ENCODE assay signal across 2 cellular contexts in the genomic region with DNA sequence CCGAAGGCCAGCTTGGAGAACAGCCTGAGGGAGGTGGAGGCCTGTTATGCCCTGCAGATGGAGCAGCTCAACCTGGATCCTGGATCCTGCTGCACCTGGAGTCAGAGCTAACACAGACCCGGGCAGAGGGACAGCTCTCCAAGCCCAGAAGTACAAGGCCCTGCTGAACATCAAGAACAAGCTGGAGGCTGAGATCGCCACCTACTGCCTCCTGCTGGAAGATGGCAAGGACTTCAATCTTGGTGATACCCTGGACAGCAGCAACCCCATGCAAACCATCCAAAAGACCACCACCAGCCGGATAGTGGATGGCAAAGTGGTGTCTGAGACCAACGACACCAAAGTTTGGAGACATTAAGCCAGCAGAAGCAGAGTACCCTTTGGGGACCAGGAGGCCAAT.
TF ChIP-seq lines count a peak whose summit lies in the region.

No MANE protein-coding gene starts in this region.

TF ChIP-seq in SK-N-SH, 30 proteins besides CTCF, POLR2A, EP300 and RAD21 (continued from another document):
- TF ChIP-seq, protein P1, sequence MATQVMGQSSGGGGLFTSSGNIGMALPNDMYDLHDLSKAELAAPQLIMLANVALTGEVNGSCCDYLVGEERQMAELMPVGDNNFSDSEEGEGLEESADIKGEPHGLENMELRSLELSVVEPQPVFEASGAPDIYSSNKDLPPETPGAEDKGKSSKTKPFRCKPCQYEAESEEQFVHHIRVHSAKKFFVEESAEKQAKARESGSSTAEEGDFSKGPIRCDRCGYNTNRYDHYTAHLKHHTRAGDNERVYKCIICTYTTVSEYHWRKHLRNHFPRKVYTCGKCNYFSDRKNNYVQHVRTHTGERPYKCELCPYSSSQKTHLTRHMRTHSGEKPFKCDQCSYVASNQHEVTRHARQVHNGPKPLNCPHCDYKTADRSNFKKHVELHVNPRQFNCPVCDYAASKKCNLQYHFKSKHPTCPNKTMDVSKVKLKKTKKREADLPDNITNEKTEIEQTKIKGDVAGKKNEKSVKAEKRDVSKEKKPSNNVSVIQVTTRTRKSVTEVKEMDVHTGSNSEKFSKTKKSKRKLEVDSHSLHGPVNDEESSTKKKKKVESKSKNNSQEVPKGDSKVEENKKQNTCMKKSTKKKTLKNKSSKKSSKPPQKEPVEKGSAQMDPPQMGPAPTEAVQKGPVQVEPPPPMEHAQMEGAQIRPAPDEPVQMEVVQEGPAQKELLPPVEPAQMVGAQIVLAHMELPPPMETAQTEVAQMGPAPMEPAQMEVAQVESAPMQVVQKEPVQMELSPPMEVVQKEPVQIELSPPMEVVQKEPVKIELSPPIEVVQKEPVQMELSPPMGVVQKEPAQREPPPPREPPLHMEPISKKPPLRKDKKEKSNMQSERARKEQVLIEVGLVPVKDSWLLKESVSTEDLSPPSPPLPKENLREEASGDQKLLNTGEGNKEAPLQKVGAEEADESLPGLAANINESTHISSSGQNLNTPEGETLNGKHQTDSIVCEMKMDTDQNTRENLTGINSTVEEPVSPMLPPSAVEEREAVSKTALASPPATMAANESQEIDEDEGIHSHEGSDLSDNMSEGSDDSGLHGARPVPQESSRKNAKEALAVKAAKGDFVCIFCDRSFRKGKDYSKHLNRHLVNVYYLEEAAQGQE (IDR thresholded peaks at IDR 0.05; ENCODE audit: low read depth, low read length), result peak; percentile 65; the same call in 1 of the 2 replicates
- TF ChIP-seq, protein P2, sequence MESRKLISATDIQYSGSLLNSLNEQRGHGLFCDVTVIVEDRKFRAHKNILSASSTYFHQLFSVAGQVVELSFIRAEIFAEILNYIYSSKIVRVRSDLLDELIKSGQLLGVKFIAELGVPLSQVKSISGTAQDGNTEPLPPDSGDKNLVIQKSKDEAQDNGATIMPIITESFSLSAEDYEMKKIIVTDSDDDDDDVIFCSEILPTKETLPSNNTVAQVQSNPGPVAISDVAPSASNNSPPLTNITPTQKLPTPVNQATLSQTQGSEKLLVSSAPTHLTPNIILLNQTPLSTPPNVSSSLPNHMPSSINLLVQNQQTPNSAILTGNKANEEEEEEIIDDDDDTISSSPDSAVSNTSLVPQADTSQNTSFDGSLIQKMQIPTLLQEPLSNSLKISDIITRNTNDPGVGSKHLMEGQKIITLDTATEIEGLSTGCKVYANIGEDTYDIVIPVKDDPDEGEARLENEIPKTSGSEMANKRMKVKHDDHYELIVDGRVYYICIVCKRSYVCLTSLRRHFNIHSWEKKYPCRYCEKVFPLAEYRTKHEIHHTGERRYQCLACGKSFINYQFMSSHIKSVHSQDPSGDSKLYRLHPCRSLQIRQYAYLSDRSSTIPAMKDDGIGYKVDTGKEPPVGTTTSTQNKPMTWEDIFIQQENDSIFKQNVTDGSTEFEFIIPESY (IDR thresholded peaks at IDR 0.05; ENCODE audit: borderline replicate concordance, low read depth), result no peak

TF ChIP-seq in SK-N-SH treated with all-trans-retinoic acid at 6 μM for 48 hours, 23 proteins besides CTCF, POLR2A, EP300 and RAD21 (continued from another document):
- TF ChIP-seq, protein P3, sequence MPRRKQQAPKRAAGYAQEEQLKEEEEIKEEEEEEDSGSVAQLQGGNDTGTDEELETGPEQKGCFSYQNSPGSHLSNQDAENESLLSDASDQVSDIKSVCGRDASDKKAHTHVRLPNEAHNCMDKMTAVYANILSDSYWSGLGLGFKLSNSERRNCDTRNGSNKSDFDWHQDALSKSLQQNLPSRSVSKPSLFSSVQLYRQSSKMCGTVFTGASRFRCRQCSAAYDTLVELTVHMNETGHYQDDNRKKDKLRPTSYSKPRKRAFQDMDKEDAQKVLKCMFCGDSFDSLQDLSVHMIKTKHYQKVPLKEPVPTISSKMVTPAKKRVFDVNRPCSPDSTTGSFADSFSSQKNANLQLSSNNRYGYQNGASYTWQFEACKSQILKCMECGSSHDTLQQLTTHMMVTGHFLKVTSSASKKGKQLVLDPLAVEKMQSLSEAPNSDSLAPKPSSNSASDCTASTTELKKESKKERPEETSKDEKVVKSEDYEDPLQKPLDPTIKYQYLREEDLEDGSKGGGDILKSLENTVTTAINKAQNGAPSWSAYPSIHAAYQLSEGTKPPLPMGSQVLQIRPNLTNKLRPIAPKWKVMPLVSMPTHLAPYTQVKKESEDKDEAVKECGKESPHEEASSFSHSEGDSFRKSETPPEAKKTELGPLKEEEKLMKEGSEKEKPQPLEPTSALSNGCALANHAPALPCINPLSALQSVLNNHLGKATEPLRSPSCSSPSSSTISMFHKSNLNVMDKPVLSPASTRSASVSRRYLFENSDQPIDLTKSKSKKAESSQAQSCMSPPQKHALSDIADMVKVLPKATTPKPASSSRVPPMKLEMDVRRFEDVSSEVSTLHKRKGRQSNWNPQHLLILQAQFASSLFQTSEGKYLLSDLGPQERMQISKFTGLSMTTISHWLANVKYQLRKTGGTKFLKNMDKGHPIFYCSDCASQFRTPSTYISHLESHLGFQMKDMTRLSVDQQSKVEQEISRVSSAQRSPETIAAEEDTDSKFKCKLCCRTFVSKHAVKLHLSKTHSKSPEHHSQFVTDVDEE (CRISPR knock-in tag; IDR thresholded peaks at IDR 0.05), result no peak
- TF ChIP-seq, protein P4, sequence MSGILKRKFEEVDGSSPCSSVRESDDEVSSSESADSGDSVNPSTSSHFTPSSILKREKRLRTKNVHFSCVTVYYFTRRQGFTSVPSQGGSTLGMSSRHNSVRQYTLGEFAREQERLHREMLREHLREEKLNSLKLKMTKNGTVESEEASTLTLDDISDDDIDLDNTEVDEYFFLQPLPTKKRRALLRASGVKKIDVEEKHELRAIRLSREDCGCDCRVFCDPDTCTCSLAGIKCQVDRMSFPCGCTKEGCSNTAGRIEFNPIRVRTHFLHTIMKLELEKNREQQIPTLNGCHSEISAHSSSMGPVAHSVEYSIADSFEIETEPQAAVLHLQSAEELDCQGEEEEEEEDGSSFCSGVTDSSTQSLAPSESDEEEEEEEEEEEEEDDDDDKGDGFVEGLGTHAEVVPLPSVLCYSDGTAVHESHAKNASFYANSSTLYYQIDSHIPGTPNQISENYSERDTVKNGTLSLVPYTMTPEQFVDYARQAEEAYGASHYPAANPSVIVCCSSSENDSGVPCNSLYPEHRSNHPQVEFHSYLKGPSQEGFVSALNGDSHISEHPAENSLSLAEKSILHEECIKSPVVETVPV (CRISPR knock-in tag; IDR thresholded peaks at IDR 0.05), result no peak
- TF ChIP-seq, protein P5, sequence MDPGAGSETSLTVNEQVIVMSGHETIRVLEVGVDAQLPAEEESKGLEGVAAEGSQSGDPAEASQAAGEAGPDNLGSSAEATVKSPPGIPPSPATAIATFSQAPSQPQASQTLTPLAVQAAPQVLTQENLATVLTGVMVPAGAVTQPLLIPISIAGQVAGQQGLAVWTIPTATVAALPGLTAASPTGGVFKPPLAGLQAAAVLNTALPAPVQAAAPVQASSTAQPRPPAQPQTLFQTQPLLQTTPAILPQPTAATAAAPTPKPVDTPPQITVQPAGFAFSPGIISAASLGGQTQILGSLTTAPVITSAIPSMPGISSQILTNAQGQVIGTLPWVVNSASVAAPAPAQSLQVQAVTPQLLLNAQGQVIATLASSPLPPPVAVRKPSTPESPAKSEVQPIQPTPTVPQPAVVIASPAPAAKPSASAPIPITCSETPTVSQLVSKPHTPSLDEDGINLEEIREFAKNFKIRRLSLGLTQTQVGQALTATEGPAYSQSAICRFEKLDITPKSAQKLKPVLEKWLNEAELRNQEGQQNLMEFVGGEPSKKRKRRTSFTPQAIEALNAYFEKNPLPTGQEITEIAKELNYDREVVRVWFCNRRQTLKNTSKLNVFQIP (CRISPR knock-in tag; IDR thresholded peaks at IDR 0.05; ENCODE audit: borderline replicate concordance, low read depth), result no peak
- no peak for TF ChIP-seq ARNTL (CRISPR knock-in tag; IDR thresholded peaks at IDR 0.05; ENCODE audit: borderline replicate concordance, low read depth)
- no peak for TF ChIP-seq ISL1 (CRISPR knock-in tag; IDR thresholded peaks at IDR 0.05)
- TF ChIP-seq CSDC2 (CRISPR knock-in tag; IDR thresholded peaks at IDR 0.05), result no peak
- no peak for TF ChIP-seq ZNF565 (CRISPR knock-in tag; conservative IDR thresholded peaks at IDR 0.05; ENCODE audit: low read depth)
- no peak for TF ChIP-seq ZNF70 (CRISPR knock-in tag; IDR thresholded peaks at IDR 0.05)
TF ChIP-seq in SK-N-SH treated with all-trans-retinoic acid at 6 μM for 48 hours: peak in this region for 0.
